30 cellular contexts compared by ENCODE assay signal in the genomic region with DNA sequence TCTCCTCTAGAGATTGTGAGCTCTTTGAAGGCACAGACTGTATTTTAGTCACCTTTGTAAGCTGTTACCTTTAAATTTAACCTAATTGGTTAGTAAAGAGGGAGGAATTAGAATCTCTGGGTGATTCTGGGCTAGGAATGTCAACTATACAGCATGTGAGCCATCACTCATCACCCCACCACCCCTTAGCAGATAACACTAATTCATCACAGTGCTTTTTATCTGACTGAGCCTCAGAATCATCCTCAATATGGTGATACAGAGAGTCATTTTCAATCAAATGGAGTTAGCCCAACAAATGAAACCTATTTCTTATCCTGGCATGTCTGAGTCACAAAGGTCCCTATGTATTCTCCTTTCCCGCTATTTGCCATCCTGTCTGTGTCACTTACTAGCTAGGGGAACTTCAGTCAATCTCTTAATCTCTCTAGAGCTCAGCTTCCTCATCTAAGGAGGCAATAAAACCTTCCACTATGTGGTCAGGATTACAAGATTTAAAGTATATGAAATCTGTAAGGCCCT. TPM values are rescaled to one million over a fixed set of nuclear protein-coding genes. Genes with fewer than 3 reads are reported as not detected.
"Had no signal": no experiment of that assay in that cellular context is flagged by ENCODE, and none has a peak within 500 bp of the region (broad histone marks: within the 10 kb centered on the region; RNA-seq: fewer than 3 reads in every experiment).

No MANE protein-coding gene starts in this region.

- H3K27me3 ChIP-seq: adrenal gland, ascending aorta had no signal

- H2AFZ ChIP-seq: hepatocyte had no signal

- H3K27ac Mint-ChIP-seq: activated naive CD8-positive, alpha-beta T cell; activated T-cell treated with anti-CD3 and anti-CD28 coated beads, Interleukin-2, amount 50 U/mL, for 24 hours; activated T-helper 17 cell treated with anti-CD3 and anti-CD28 coated beads, Interleukin-2, amount 50 U/mL, for 72 hours; immature natural killer cell; naive thymus-derived CD4-positive, alpha-beta T cell; progenitor cell of endocrine pancreas; T-helper 2 cell treated with Interferon-gamma antibody and Interleukin-4, amounts not matched to agents 5 μg/mL and 100 μg/mL, for 36 hours had no signal

- H3K36me3 Mint-ChIP-seq: activated naive CD8-positive, alpha-beta T cell; immature natural killer cell; T-cell had no signal

- H3K9me3 ChIP-seq: adrenal gland, ascending aorta, left ventricle myocardium inferior, spleen, upper lobe of left lung had no signal

- DNase-seq: activated CD4-positive, CD25-positive, alpha-beta regulatory T cell treated with anti-CD3 and anti-CD28 coated beads, Interleukin-2, amount 50 U/mL, for 72 hours; activated CD8-positive, alpha-beta memory T cell treated with anti-CD3 and anti-CD28 coated beads for 24 hours; activated CD8-positive, alpha-beta memory T cell treated with anti-CD3 and anti-CD28 coated beads, Interleukin-2, amount 50 U/mL, for 4 hours; activated naive CD4-positive, alpha-beta T cell; activated T-cell treated with anti-CD3 and anti-CD28 coated beads, Interleukin-2, amount 50 U/mL, for 24 hours; adrenal gland; brain microvascular endothelial cell; caudate nucleus; dermis blood vessel endothelial cell; effector memory CD4-positive, alpha-beta T cell; foreskin melanocyte; immature natural killer cell; left ventricle myocardium inferior; naive thymus-derived CD4-positive, alpha-beta T cell; retina; spleen; stimulated activated CD4-positive, alpha-beta T cell treated with anti-CD3 and anti-CD28 coated beads, Interleukin-4, amount 100 ng/mL, for 1 hour; stimulated activated naive CD4-positive, alpha-beta T cell; T-cell; upper lobe of left lung; WERI-Rb-1 had no signal

- H3K4me2 ChIP-seq: hepatocyte had no signal

- H3K4me3 Mint-ChIP-seq: activated naive CD8-positive, alpha-beta T cell; activated T-cell treated with anti-CD3 and anti-CD28 coated beads, Interleukin-2, amount 50 U/mL, for 24 hours; activated T-helper 17 cell treated with anti-CD3 and anti-CD28 coated beads, Interleukin-2, amount 50 U/mL, for 72 hours; immature natural killer cell; naive thymus-derived CD4-positive, alpha-beta T cell; T-cell; T-helper 2 cell treated with Interferon-gamma antibody and Interleukin-4, amounts not matched to agents 5 μg/mL and 100 μg/mL, for 36 hours had no signal

- H3K4me3 ChIP-seq: adrenal gland, ascending aorta, hepatocyte, left ventricle myocardium inferior, spleen, upper lobe of left lung had no signal

- H3K9me3 Mint-ChIP-seq: activated T-cell treated with anti-CD3 and anti-CD28 coated beads, Interleukin-2, amount 50 U/mL, for 24 hours; activated T-helper 17 cell treated with anti-CD3 and anti-CD28 coated beads, Interleukin-2, amount 50 U/mL, for 72 hours; immature natural killer cell; naive thymus-derived CD4-positive, alpha-beta T cell; T-cell; T-helper 2 cell treated with Interferon-gamma antibody and Interleukin-4, amounts not matched to agents 5 μg/mL and 100 μg/mL, for 36 hours had no signal

- H3K4me1 ChIP-seq: adrenal gland, ascending aorta, left ventricle myocardium inferior, spleen, upper lobe of left lung had no signal

- ATAC-seq: activated T-helper 17 cell treated with anti-CD3 and anti-CD28 coated beads, Interleukin-2, amount 50 U/mL, for 72 hours; naive thymus-derived CD4-positive, alpha-beta T cell; T-cell had no signal

- H3K4me1 Mint-ChIP-seq: activated T-helper 17 cell treated with anti-CD3 and anti-CD28 coated beads, Interleukin-2, amount 50 U/mL, for 72 hours; immature natural killer cell; T-cell had no signal

- H3K27ac ChIP-seq: adrenal gland, ascending aorta, brain microvascular endothelial cell, hepatocyte, left ventricle myocardium inferior, spleen, upper lobe of left lung, WERI-Rb-1 had no signal

- H3K36me3 ChIP-seq: adrenal gland, ascending aorta, brain microvascular endothelial cell, left ventricle myocardium inferior, spleen, upper lobe of left lung, WERI-Rb-1 had no signal

- H3K79me2 ChIP-seq: hepatocyte had no signal

RNA-seq across cellular contexts. Expression of gene KCNJ10, which starts 13.3 kb away (rescaled TPM):
- total RNA-seq: activated T-helper 17 cell treated with anti-CD3 and anti-CD28 coated beads, Interleukin-2, amount 50 U/mL, for 72 hours; ascending aorta; dermis blood vessel endothelial cell; hepatocyte; left ventricle myocardium inferior; lung microvascular endothelial cell; osteoblast had no signal

RNA-seq across cellular contexts. Expression of gene KCNJ9, which starts 24.6 kb away (rescaled TPM):
- total RNA-seq: dermis blood vessel endothelial cell; hepatocyte; kidney epithelial cell; lung microvascular endothelial cell; naive thymus-derived CD4-positive, alpha-beta T cell; osteoblast; progenitor cell of endocrine pancreas; spleen; T-cell; upper lobe of left lung had no signal

RNA-seq across cellular contexts. Expression of gene ATP1A2, which starts 58.9 kb away (rescaled TPM):
- total RNA-seq: activated T-helper 17 cell treated with anti-CD3 and anti-CD28 coated beads, Interleukin-2, amount 50 U/mL, for 72 hours; dermis blood vessel endothelial cell; lung microvascular endothelial cell; naive thymus-derived CD4-positive, alpha-beta T cell; progenitor cell of endocrine pancreas had no signal
